Comparison of ENCODE assay signal across 1 cellular context in the genomic region with DNA sequence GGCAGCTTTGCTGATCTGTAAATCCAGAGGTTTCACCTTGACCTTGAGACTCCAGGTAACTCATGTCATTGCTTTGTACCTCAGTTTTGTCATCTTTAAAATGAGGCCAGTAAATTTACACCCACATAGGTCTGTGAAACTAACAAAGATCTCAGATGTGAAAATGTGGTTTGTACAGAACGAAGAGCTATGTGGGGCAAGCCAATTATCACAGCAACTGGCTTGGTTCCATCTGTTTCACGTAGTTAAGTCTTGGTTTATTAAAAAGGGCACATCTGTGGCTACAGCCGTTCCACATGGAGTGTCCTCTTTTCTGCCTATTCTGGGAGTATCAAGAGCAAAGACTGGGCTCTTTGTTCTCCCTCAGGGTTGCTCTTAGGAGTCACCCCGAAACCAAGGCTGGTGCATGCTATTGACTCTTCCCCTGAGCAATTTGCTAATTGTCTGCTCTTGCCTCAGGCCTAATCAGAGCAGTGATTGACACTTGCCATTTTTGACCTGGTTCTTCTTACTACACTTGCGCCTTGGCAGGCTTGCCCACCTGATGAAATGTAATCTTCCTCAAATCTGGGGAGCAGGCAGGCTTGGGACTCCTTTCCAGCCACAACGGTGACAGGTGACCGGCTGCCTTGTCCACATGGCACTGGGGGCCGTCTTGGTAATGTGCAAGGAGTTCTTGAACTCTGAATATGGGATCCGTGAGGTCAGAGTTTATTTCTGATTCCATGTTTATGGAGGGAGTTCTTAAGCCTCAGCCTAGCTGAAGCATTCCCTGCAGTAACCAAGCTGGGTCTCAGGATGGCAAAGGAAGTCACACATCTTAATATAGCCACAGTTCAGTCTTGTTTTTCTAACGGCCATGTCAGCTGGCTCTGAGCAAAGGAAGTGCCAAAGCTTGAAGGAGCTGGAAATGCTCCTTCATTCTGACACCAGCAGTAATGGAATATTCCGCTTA.
TF ChIP-seq lines count a peak whose summit lies in the region.

No MANE protein-coding gene starts in this region.

TF ChIP-seq in K562, 482 proteins besides CTCF, POLR2A, EP300 and RAD21:
- peak in 1 of 2 experiments; percentile 21; a peak in 1 of 4 replicates for TF ChIP-seq FOXK2 (conservative IDR thresholded peaks at IDR 0.05 in 1 of 2, IDR thresholded peaks at IDR 0.05 in 1 of 2; ENCODE audit: low read depth in 2 of 2)
- TF ChIP-seq SRSF9 (IDR thresholded peaks at IDR 0.05; ENCODE audit: borderline replicate concordance, low read depth, low read length) = no peak
- no peak for TF ChIP-seq SMARCA4 (IDR thresholded peaks at IDR 0.05)
- TF ChIP-seq POLR2H (tag; IDR thresholded peaks at IDR 0.05; ENCODE audit: low read depth) = no peak
- TF ChIP-seq, protein P1, sequence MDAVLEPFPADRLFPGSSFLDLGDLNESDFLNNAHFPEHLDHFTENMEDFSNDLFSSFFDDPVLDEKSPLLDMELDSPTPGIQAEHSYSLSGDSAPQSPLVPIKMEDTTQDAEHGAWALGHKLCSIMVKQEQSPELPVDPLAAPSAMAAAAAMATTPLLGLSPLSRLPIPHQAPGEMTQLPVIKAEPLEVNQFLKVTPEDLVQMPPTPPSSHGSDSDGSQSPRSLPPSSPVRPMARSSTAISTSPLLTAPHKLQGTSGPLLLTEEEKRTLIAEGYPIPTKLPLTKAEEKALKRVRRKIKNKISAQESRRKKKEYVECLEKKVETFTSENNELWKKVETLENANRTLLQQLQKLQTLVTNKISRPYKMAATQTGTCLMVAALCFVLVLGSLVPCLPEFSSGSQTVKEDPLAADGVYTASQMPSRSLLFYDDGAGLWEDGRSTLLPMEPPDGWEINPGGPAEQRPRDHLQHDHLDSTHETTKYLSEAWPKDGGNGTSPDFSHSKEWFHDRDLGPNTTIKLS (IDR thresholded peaks at IDR 0.05; ENCODE audit: borderline replicate concordance, low read depth) = no peak
- TF ChIP-seq, protein P2, sequence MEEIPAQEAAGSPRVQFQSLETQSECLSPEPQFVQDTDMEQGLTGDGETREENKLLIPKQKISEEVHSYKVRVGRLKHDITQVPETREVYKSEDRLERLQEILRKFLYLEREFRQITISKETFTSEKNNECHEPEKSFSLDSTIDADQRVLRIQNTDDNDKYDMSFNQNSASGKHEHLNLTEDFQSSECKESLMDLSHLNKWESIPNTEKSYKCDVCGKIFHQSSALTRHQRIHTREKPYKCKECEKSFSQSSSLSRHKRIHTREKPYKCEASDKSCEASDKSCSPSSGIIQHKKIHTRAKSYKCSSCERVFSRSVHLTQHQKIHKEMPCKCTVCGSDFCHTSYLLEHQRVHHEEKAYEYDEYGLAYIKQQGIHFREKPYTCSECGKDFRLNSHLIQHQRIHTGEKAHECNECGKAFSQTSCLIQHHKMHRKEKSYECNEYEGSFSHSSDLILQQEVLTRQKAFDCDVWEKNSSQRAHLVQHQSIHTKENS (CRISPR knock-in tag; IDR thresholded peaks at IDR 0.05) = no peak
- TF ChIP-seq ZNF717 (CRISPR knock-in tag; IDR thresholded peaks at IDR 0.05) = no peak
- no peak for TF ChIP-seq CHD4 (IDR thresholded peaks at IDR 0.05; ENCODE audit: insufficient read depth, insufficient replicate concordance, low read depth, low read length, poor library complexity, severe bottlenecking)
- TF ChIP-seq MAFG (tag; conservative IDR thresholded peaks at IDR 0.05) = no peak
- no peak for TF ChIP-seq ZFP30 (CRISPR knock-in tag; IDR thresholded peaks at IDR 0.05; ENCODE audit: borderline replicate concordance)
- TF ChIP-seq NR4A1 (CRISPR knock-in tag; IDR thresholded peaks at IDR 0.05) = no peak
- 0 out of 2 replicates have a peak, but pooled peaks have one; percentile 37 for TF ChIP-seq NR4A1 (tag; IDR thresholded peaks at IDR 0.05)
- TF ChIP-seq, protein P3, sequence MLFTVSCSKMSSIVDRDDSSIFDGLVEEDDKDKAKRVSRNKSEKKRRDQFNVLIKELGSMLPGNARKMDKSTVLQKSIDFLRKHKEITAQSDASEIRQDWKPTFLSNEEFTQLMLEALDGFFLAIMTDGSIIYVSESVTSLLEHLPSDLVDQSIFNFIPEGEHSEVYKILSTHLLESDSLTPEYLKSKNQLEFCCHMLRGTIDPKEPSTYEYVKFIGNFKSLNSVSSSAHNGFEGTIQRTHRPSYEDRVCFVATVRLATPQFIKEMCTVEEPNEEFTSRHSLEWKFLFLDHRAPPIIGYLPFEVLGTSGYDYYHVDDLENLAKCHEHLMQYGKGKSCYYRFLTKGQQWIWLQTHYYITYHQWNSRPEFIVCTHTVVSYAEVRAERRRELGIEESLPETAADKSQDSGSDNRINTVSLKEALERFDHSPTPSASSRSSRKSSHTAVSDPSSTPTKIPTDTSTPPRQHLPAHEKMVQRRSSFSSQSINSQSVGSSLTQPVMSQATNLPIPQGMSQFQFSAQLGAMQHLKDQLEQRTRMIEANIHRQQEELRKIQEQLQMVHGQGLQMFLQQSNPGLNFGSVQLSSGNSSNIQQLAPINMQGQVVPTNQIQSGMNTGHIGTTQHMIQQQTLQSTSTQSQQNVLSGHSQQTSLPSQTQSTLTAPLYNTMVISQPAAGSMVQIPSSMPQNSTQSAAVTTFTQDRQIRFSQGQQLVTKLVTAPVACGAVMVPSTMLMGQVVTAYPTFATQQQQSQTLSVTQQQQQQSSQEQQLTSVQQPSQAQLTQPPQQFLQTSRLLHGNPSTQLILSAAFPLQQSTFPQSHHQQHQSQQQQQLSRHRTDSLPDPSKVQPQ (CRISPR knock-in tag; IDR thresholded peaks at IDR 0.05; ENCODE audit: borderline replicate concordance) = no peak
- no peak for TF ChIP-seq ZNF780A (CRISPR knock-in tag; IDR thresholded peaks at IDR 0.05)
- no peak for TF ChIP-seq POLR2AphosphoS2 (IDR thresholded peaks at IDR 0.05; ENCODE audit: low read length)
- TF ChIP-seq, protein P4, sequence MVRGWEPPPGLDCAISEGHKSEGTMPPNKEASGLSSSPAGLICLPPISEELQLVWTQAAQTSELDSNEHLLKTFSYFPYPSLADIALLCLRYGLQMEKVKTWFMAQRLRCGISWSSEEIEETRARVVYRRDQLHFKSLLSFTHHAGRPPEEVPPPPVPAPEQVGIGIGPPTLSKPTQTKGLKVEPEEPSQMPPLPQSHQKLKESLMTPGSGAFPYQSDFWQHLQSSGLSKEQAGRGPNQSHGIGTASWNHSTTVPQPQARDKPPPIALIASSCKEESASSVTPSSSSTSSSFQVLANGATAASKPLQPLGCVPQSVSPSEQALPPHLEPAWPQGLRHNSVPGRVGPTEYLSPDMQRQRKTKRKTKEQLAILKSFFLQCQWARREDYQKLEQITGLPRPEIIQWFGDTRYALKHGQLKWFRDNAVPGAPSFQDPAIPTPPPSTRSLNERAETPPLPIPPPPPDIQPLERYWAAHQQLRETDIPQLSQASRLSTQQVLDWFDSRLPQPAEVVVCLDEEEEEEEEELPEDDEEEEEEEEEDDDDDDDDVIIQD (CRISPR knock-in tag; IDR thresholded peaks at IDR 0.05) = no peak
- TF ChIP-seq POLR2G (IDR thresholded peaks at IDR 0.05; ENCODE audit: low read depth, low read length) = no peak
- TF ChIP-seq FOXJ3 (CRISPR knock-in tag; IDR thresholded peaks at IDR 0.05) = no peak
- no peak for TF ChIP-seq EWSR1 (IDR thresholded peaks at IDR 0.05; ENCODE audit: borderline replicate concordance, low read depth, partially characterized antibody)
- TF ChIP-seq, protein P5, sequence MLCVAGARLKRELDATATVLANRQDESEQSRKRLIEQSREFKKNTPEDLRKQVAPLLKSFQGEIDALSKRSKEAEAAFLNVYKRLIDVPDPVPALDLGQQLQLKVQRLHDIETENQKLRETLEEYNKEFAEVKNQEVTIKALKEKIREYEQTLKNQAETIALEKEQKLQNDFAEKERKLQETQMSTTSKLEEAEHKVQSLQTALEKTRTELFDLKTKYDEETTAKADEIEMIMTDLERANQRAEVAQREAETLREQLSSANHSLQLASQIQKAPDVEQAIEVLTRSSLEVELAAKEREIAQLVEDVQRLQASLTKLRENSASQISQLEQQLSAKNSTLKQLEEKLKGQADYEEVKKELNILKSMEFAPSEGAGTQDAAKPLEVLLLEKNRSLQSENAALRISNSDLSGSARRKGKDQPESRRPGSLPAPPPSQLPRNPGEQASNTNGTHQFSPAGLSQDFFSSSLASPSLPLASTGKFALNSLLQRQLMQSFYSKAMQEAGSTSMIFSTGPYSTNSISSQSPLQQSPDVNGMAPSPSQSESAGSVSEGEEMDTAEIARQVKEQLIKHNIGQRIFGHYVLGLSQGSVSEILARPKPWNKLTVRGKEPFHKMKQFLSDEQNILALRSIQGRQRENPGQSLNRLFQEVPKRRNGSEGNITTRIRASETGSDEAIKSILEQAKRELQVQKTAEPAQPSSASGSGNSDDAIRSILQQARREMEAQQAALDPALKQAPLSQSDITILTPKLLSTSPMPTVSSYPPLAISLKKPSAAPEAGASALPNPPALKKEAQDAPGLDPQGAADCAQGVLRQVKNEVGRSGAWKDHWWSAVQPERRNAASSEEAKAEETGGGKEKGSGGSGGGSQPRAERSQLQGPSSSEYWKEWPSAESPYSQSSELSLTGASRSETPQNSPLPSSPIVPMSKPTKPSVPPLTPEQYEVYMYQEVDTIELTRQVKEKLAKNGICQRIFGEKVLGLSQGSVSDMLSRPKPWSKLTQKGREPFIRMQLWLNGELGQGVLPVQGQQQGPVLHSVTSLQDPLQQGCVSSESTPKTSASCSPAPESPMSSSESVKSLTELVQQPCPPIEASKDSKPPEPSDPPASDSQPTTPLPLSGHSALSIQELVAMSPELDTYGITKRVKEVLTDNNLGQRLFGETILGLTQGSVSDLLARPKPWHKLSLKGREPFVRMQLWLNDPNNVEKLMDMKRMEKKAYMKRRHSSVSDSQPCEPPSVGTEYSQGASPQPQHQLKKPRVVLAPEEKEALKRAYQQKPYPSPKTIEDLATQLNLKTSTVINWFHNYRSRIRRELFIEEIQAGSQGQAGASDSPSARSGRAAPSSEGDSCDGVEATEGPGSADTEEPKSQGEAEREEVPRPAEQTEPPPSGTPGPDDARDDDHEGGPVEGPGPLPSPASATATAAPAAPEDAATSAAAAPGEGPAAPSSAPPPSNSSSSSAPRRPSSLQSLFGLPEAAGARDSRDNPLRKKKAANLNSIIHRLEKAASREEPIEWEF (CRISPR knock-in tag; IDR thresholded peaks at IDR 0.05) = no peak
- TF ChIP-seq CREBBP (IDR thresholded peaks at IDR 0.05; ENCODE audit: low read depth, low read length) = no peak
- no peak for TF ChIP-seq NR3C1 (CRISPR knock-in tag; IDR thresholded peaks at IDR 0.05)
- TF ChIP-seq MECOM (CRISPR knock-in tag; IDR thresholded peaks at IDR 0.05) = no peak
- no peak for TF ChIP-seq ZNF551 (CRISPR knock-in tag; IDR thresholded peaks at IDR 0.05)
- TF ChIP-seq ZNF165 (CRISPR knock-in tag; IDR thresholded peaks at IDR 0.05; ENCODE audit: borderline replicate concordance) = no peak
- TF ChIP-seq GATAD2A (IDR thresholded peaks at IDR 0.05) = no peak
- TF ChIP-seq, protein P6, sequence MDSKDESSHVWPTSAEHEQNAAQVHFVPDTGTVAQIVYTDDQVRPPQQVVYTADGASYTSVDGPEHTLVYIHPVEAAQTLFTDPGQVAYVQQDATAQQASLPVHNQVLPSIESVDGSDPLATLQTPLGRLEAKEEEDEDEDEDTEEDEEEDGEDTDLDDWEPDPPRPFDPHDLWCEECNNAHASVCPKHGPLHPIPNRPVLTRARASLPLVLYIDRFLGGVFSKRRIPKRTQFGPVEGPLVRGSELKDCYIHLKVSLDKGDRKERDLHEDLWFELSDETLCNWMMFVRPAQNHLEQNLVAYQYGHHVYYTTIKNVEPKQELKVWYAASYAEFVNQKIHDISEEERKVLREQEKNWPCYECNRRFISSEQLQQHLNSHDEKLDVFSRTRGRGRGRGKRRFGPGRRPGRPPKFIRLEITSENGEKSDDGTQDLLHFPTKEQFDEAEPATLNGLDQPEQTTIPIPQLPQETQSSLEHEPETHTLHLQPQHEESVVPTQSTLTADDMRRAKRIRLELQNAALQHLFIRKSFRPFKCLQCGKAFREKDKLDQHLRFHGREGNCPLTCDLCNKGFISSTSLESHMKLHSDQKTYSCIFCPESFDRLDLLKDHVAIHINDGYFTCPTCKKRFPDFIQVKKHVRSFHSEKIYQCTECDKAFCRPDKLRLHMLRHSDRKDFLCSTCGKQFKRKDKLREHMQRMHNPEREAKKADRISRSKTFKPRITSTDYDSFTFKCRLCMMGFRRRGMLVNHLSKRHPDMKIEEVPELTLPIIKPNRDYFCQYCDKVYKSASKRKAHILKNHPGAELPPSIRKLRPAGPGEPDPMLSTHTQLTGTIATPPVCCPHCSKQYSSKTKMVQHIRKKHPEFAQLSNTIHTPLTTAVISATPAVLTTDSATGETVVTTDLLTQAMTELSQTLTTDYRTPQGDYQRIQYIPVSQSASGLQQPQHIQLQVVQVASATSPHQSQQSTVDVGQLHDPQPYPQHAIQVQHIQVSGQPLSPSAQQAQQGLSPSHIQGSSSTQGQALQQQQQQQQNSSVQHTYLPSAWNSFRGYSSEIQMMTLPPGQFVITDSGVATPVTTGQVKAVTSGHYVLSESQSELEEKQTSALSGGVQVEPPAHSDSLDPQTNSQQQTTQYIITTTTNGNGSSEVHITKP (IDR thresholded peaks at IDR 0.05; ENCODE audit: partially characterized antibody) = peak; percentile 91
- TF ChIP-seq, protein P7, sequence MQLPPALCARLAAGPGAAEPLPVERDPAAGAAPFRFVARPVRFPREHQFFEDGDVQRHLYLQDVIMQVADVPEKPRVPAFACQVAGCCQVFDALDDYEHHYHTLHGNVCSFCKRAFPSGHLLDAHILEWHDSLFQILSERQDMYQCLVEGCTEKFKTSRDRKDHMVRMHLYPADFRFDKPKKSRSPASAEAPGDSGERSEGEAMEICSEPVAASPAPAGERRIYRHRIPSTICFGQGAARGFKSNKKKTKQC (CRISPR knock-in tag; IDR thresholded peaks at IDR 0.05) = no peak
- TF ChIP-seq KDM4B (IDR thresholded peaks at IDR 0.05; ENCODE audit: borderline replicate concordance in 2 of 2, low read depth in 1 of 2) = no peak
- TF ChIP-seq TRIM28 (IDR thresholded peaks at IDR 0.05) = no peak
- TF ChIP-seq NR2C1 (IDR thresholded peaks at IDR 0.05) = no peak
- TF ChIP-seq NR2C1 (tag; IDR thresholded peaks at IDR 0.05) = peak; percentile 52; the same call in 1 of the 2 replicates
- TF ChIP-seq RBM39 (optimal IDR thresholded peaks at IDR 0.05; ENCODE audit: low read depth, low read length) = no peak
- TF ChIP-seq, protein P8, sequence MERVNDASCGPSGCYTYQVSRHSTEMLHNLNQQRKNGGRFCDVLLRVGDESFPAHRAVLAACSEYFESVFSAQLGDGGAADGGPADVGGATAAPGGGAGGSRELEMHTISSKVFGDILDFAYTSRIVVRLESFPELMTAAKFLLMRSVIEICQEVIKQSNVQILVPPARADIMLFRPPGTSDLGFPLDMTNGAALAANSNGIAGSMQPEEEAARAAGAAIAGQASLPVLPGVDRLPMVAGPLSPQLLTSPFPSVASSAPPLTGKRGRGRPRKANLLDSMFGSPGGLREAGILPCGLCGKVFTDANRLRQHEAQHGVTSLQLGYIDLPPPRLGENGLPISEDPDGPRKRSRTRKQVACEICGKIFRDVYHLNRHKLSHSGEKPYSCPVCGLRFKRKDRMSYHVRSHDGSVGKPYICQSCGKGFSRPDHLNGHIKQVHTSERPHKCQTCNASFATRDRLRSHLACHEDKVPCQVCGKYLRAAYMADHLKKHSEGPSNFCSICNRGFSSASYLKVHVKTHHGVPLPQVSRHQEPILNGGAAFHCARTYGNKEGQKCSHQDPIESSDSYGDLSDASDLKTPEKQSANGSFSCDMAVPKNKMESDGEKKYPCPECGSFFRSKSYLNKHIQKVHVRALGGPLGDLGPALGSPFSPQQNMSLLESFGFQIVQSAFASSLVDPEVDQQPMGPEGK (CRISPR knock-in tag; IDR thresholded peaks at IDR 0.05; ENCODE audit: borderline replicate concordance) = no peak
- no peak for TF ChIP-seq CCAR2 (IDR thresholded peaks at IDR 0.05; ENCODE audit: low read depth, low read length)
